Comparison of ENCODE assay signal across 1 cellular context in genomic region chr1:207284209-207284892, GRCh38.
TF ChIP-seq lines count a peak whose summit lies in the region.

No MANE protein-coding gene starts in this region.

TF ChIP-seq in GM23338, 12 proteins besides CTCF, POLR2A, EP300 and RAD21 (continued from another document):
- TF ChIP-seq REST (IDR thresholded peaks at IDR 0.05; ENCODE audit: unreplicated experiment) (no peak), ZNF331 (CRISPR knock-in tag; IDR thresholded peaks at IDR 0.05; ENCODE audit: low read depth) (no peak), ETS1 (IDR thresholded peaks at IDR 0.05) (no peak), EZH2phosphoT487 (IDR thresholded peaks at IDR 0.05; ENCODE audit: unreplicated experiment) (no peak)
